In genomic region chr3:177571271-177571972, GRCh38 we compare ENCODE assay signal across 21 cellular contexts.
"Had no signal": no experiment of that assay in that cellular context is flagged by ENCODE, and none has a peak within 500 bp of the region (broad histone marks: within the 10 kb centered on the region; RNA-seq: fewer than 3 reads in every experiment).

No MANE protein-coding gene starts in this region.

- H3K4me3 ChIP-seq: dorsolateral prefrontal cortex, lower lobe of right lung, right atrium auricular region, tibial nerve, uterus had no signal

- H3K36me3 ChIP-seq: lower lobe of right lung, right atrium auricular region, tibial nerve, uterus had no signal

- H3K4me1 ChIP-seq: uterus had no signal

- H3K36me3 Mint-ChIP-seq: activated CD4-positive, alpha-beta memory T cell treated with anti-CD3 and anti-CD28 coated beads for 36 hours; activated naive CD8-positive, alpha-beta T cell treated with anti-CD3 and anti-CD28 coated beads, Interleukin-2, amount 10 ng/mL, durations not matched to agents 7 days and 5 days; T-cell had no signal

- H3K4me1 Mint-ChIP-seq: activated naive CD8-positive, alpha-beta T cell treated with anti-CD3 and anti-CD28 coated beads, Interleukin-2, amount 10 ng/mL, durations not matched to agents 7 days and 5 days had no signal

- H3K4me3 Mint-ChIP-seq: activated CD4-positive, alpha-beta memory T cell treated with anti-CD3 and anti-CD28 coated beads for 36 hours; activated naive CD8-positive, alpha-beta T cell treated with anti-CD3 and anti-CD28 coated beads, Interleukin-2, amount 10 ng/mL, durations not matched to agents 7 days and 5 days; neural crest cell; T-cell; WTC11 had no signal

- H3K27ac ChIP-seq: dorsolateral prefrontal cortex, foreskin keratinocyte, lower lobe of right lung, right atrium auricular region, tibial nerve, uterus had no signal

- H3K9me3 ChIP-seq: lower lobe of right lung, right atrium auricular region, tibial nerve, uterus had no signal

- FAIRE-seq: islet of Langerhans had no signal

- H3K27me3 ChIP-seq: dorsolateral prefrontal cortex, foreskin keratinocyte, right atrium auricular region, tibial nerve, uterus had no signal

- H3K27me3 Mint-ChIP-seq: activated CD4-positive, alpha-beta memory T cell treated with anti-CD3 and anti-CD28 coated beads for 36 hours; activated naive CD8-positive, alpha-beta T cell treated with anti-CD3 and anti-CD28 coated beads, Interleukin-2, amount 10 ng/mL, durations not matched to agents 7 days and 5 days; T-cell had no signal

- DNase-seq: activated CD4-positive, alpha-beta memory T cell treated with anti-CD3 and anti-CD28 coated beads for 36 hours; activated CD4-positive, alpha-beta T cell treated with anti-CD3 and anti-CD28 coated beads for 4 hours; activated naive CD4-positive, alpha-beta T cell treated with Interleukin-2 at 50 U/mL for 16 hours; activated naive CD8-positive, alpha-beta T cell treated with anti-CD3 and anti-CD28 coated beads, Interleukin-2, amount 10 ng/mL, durations not matched to agents 7 days and 5 days; activated T-cell treated with anti-CD3 and anti-CD28 coated beads, Interleukin-2, amount 50 U/mL, for 1 hour; amygdala; dorsolateral prefrontal cortex; foreskin keratinocyte; hippocampal formation; left colon; lower lobe of right lung; stimulated activated naive CD8-positive, alpha-beta T cell treated with anti-CD3 and anti-CD28 coated beads, Interleukin-15, Interleukin-2, amounts not matched to agents 100 U/mL and 50 U/mL, for 24 hours; substantia nigra; T-cell; uterus had no signal

- H3K9me3 Mint-ChIP-seq: activated CD4-positive, alpha-beta memory T cell treated with anti-CD3 and anti-CD28 coated beads for 36 hours; activated T-helper 2 cell treated with anti-CD3 and anti-CD28 coated beads, Interferon-gamma antibody, Interleukin-2, Interleukin-4, amounts not matched to agents 10 μg/mL and 5 μg/mL and 100 μg/mL, durations not matched to agents 14 hours and 24 hours and 36 hours; T-cell had no signal

- ATAC-seq: foreskin keratinocyte; left colon; lower lobe of right lung; stimulated activated naive CD8-positive, alpha-beta T cell treated with anti-CD3 and anti-CD28 coated beads, Interleukin-15, Interleukin-2, amounts not matched to agents 100 U/mL and 50 U/mL, for 24 hours; T-cell had no signal

- H3K27ac Mint-ChIP-seq: activated CD4-positive, alpha-beta memory T cell treated with anti-CD3 and anti-CD28 coated beads for 36 hours; activated naive CD8-positive, alpha-beta T cell treated with anti-CD3 and anti-CD28 coated beads, Interleukin-2, amount 10 ng/mL, durations not matched to agents 7 days and 5 days; activated T-helper 2 cell treated with anti-CD3 and anti-CD28 coated beads, Interferon-gamma antibody, Interleukin-2, Interleukin-4, amounts not matched to agents 10 μg/mL and 5 μg/mL and 100 μg/mL, durations not matched to agents 14 hours and 24 hours and 36 hours; T-cell had no signal
